8 cellular contexts compared by ENCODE assay signal in genomic region chr20:50085481-50086365, GRCh38. TPM values are rescaled to one million over a fixed set of nuclear protein-coding genes. Genes with fewer than 3 reads are reported as not detected.
DNase-seq lines count a peak whose midpoint lies in the region; ATAC-seq, FAIRE-seq and TF ChIP-seq lines count a peak whose summit lies in the region.

No MANE protein-coding gene starts in this region.

- peaks cover 0 to 66% (median 0%) of the 10 kb centered on the region in 3 donors for H3K36me3 Mint-ChIP-seq in naive thymus-derived CD8-positive, alpha-beta T cell

- H3K9me3 Mint-ChIP-seq in naive thymus-derived CD8-positive, alpha-beta T cell, result no peaks in the 10 kb centered on the region

- peak overlapping the region; percentile 73 to 91 (median 86) for H3K4me3 Mint-ChIP-seq in naive thymus-derived CD8-positive, alpha-beta T cell

- peak; percentile 86 to 88 for ATAC-seq in naive thymus-derived CD8-positive, alpha-beta T cell
- ATAC-seq in HG03280 (IDR thresholded peaks at IDR 0.05; ENCODE audit: unreplicated experiment) (no peak), HG02970 (IDR thresholded peaks at IDR 0.05; ENCODE audit: low FRiP score, unreplicated experiment) (no peak)

- peak overlapping the region; percentile 79 to 96 (median 90) for H3K27ac Mint-ChIP-seq in naive thymus-derived CD8-positive, alpha-beta T cell

- FAIRE-seq in D721Med (lab: Jason Lieb, UNC), result no peak

- POLR2A ChIA-PET in naive thymus-derived CD8-positive, alpha-beta T cell (lab: Charles Lee), result interaction anchor here (1.0 to 1.6 kb wide), 4 partner anchors 13 to 107 kb away, joined by 3 to 9 read pairs (median 5); partner anchors contain the start of gene UBE2V1

- H3K27me3 Mint-ChIP-seq in naive thymus-derived CD8-positive, alpha-beta T cell, result no peaks in the 10 kb centered on the region

- DNase-seq in D721Med (ENCODE audit: insufficient read length, low spot score) (peak; percentile 50), HS-27A (ENCODE audit: low read depth) (peak; percentile 46), NCI-H748 (lab: John Stamatoyannopoulos, UW; ENCODE audit: unreplicated experiment) (peak; percentile 56), fibroblast of peridontal ligament (ENCODE audit: extremely low read depth) (peak; percentile 77)
- DNase-seq in activated T-cell treated with anti-CD3 and anti-CD28 coated beads, Interleukin-2, amount 50 U/mL, for 1 hour, result peak; percentile 49
- DNase-seq in naive thymus-derived CD8-positive, alpha-beta T cell, result peak in 9 of 10 donors; percentile 16 to 74 (median 41)

- peak; percentile 85 for TF ChIP-seq CTCF in D721Med (IDR thresholded peaks at IDR 0.05; ENCODE audit: insufficient read depth, missing control alignments)

- H3K4me1 Mint-ChIP-seq in naive thymus-derived CD8-positive, alpha-beta T cell, result peaks cover 33 to 36% (median 34%) of the 10 kb centered on the region in 4 donors

RNA-seq across cellular contexts. Expression of gene UBE2V1, which starts 27.2 kb away (rescaled TPM):
- total RNA-seq in naive thymus-derived CD8-positive, alpha-beta T cell, result 100 to 1,000 TPM; 154 to 165 TPM
- polyA plus RNA-seq in naive thymus-derived CD8-positive, alpha-beta T cell, result 100 to 1,000 TPM; 141 to 155 (median 148) TPM

Comparison
In these comparisons a context has a peak if more than half of its experiments do, and no peak if none do; other contexts are left out.
1. ATAC-seq: peak in naive thymus-derived CD8-positive, alpha-beta T cell (2 of 2); none in HG03280 (single experiment) and HG02970 (single experiment).
2. Peak in every context shown above with its lines, with median percentiles within 50 percentile points of each other: DNase-seq.